In the genomic region with DNA sequence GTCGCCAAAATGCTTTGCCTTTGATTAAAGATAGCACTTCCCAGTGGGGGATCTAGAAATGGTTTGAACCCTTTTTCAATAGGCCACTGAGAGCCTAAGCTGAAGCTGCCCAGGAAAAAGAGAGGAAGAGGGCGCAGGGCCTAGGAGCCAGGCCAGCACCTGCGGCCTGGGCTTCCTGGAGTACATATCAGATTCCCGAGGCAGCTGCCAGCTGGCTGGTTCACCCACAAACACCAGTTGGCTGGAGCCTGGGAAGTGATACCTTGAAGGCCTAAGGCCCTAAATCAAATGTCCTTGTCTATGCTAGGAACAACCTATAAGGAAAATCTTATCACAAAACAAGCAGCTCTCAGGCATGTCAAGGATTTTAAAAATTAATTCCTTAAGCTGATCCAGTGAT, we compare ENCODE assay signal across 8 cellular contexts. TPM values are rescaled to one million over a fixed set of nuclear protein-coding genes. Genes with fewer than 3 reads are reported as not detected.
A peak's percentile ranks its signal among the peaks of the same experiment; 100 is the strongest.
DNase-seq lines count a peak whose midpoint lies in the region; ATAC-seq lines count a peak whose summit lies in the region.
"Had no signal": no experiment of that assay in that cellular context is flagged by ENCODE, and none has a peak within 500 bp of the region (broad histone marks: within the 10 kb centered on the region; RNA-seq: fewer than 3 reads in every experiment).

No MANE protein-coding gene starts in this region.

- H3K4me3 Mint-ChIP-seq in T-helper 17 cell, result no peak overlapping the region
- peak overlapping the region; percentile 30 for H3K4me3 Mint-ChIP-seq in natural killer cell treated with Interleukin-12 subunit alpha and Interleukin-12 subunit beta and Interleukin-15 and Interleukin-18, amount 100 ng/mL, for 72 hours

- no peaks in the 10 kb centered on the region for H3K27me3 Mint-ChIP-seq in T-helper 17 cell
- H3K27me3 Mint-ChIP-seq in natural killer cell treated with Interleukin-12 subunit alpha and Interleukin-12 subunit beta and Interleukin-15 and Interleukin-18, amount 100 ng/mL, for 72 hours, result no peaks in the 10 kb centered on the region

- H3K36me3 Mint-ChIP-seq in T-helper 17 cell (ENCODE audit: low read depth), result peaks cover 2% of the 10 kb centered on the region
- H3K36me3 Mint-ChIP-seq in natural killer cell treated with Interleukin-12 subunit alpha and Interleukin-12 subunit beta and Interleukin-15 and Interleukin-18, amount 100 ng/mL, for 72 hours, result peaks cover 5% of the 10 kb centered on the region

- ATAC-seq in T-helper 17 cell (no peak), GM21381 (IDR thresholded peaks at IDR 0.05; ENCODE audit: unreplicated experiment) (no peak), HG03354 (IDR thresholded peaks at IDR 0.05; ENCODE audit: poor library complexity, severe bottlenecking, unreplicated experiment) (no peak)
- ATAC-seq in natural killer cell treated with Interleukin-12 subunit alpha and Interleukin-12 subunit beta and Interleukin-15 and Interleukin-18, amount 100 ng/mL, for 72 hours, result no peak

- peaks cover 55% of the 10 kb centered on the region for H3K4me1 Mint-ChIP-seq in T-helper 17 cell
- H3K4me1 Mint-ChIP-seq in natural killer cell treated with Interleukin-12 subunit alpha and Interleukin-12 subunit beta and Interleukin-15 and Interleukin-18, amount 100 ng/mL, for 72 hours (ENCODE audit: low read depth in 2 of 2), result peaks cover 56 to 65% of the 10 kb centered on the region in 2 donors

- DNase-seq in DMS153 (lab: John Stamatoyannopoulos, UW) (peak; percentile 89), NCI-H1092 (lab: John Stamatoyannopoulos, UW) (peak; percentile 89), T-helper 17 cell (no peak), LoVo (ENCODE audit: low spot score) (no peak)
- no peak for DNase-seq in natural killer cell treated with Interleukin-12 subunit alpha and Interleukin-12 subunit beta and Interleukin-15 and Interleukin-18, amount 100 ng/mL, for 72 hours (ENCODE audit: low spot score)
- DNase-seq: KG1 had no signal

- H3K9me3 Mint-ChIP-seq in natural killer cell treated with Interleukin-12 subunit alpha and Interleukin-12 subunit beta and Interleukin-15 and Interleukin-18, amount 100 ng/mL, for 72 hours, result no peaks in the 10 kb centered on the region

- peak overlapping the region; percentile 91 for H3K27ac Mint-ChIP-seq in T-helper 17 cell
- H3K27ac Mint-ChIP-seq in natural killer cell treated with Interleukin-12 subunit alpha and Interleukin-12 subunit beta and Interleukin-15 and Interleukin-18, amount 100 ng/mL, for 72 hours, result peak overlapping the region; percentile 57 to 98

- H3K9me3 ChIP-seq in T-helper 17 cell (ENCODE audit: control insufficient read depth, low read length, poor library complexity, severe bottlenecking), result no peaks in the 10 kb centered on the region

RNA-seq across cellular contexts. Expression of a gene that starts 37.1 kb away (rescaled TPM):
- 100 to 1,000 TPM; 232 to 246 TPM for total RNA-seq in T-helper 17 cell
- 100 to 1,000 TPM; 307 to 413 TPM for total RNA-seq in natural killer cell treated with Interleukin-12 subunit alpha and Interleukin-12 subunit beta and Interleukin-15 and Interleukin-18, amount 100 ng/mL, for 72 hours

Comparison
In these comparisons a context has a peak if more than half of its experiments do, and no peak if none do; other contexts are left out.
1. DNase-seq: peak in DMS153 (single experiment) and NCI-H1092 (single experiment); none in T-helper 17 cell (0 of 3), natural killer cell treated with Interleukin-12 subunit alpha and Interleukin-12 subunit beta and Interleukin-15 and Interleukin-18, amount 100 ng/mL, for 72 hours (single experiment) and LoVo (single experiment).